ENCODE assay signal across 20 cellular contexts in the genomic region with DNA sequence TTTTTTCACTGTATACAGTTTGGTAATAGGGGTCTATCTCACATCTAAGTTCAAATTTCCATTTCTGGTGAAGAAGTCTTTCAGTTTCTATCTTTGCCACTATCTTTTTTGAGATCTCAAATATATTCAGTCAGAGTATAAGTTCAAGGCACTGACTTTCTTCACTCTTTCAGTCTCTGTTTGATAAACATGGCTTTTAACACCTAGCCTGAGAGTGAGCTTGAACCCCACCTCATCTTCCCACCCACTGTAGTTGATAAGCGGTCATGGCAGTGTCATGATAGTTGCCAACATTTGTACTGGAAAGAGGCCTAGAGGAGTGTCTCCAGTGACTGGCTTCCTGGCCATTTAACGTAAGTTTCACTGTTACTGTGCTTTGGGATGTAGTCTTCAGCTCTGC. TPM values are rescaled to one million over a fixed set of nuclear protein-coding genes. Genes with fewer than 3 reads are reported as not detected.
DNase-seq lines count a peak whose midpoint lies in the region; ATAC-seq and TF ChIP-seq lines count a peak whose summit lies in the region.
"Had no signal": no experiment of that assay in that cellular context is flagged by ENCODE, and none has a peak within 500 bp of the region (broad histone marks: within the 10 kb centered on the region; RNA-seq: fewer than 3 reads in every experiment).

No MANE protein-coding gene starts in this region.

- no peak overlapping the region for H3K4me3 Mint-ChIP-seq in activated naive CD8-positive, alpha-beta T cell treated with anti-CD3 and anti-CD28 coated beads, Interleukin-2, amount 50 U/mL, for 24 hours
- H3K4me3 Mint-ChIP-seq: CD4-positive, alpha-beta memory T cell; nephron progenitor cell had no signal

- no peaks in the 10 kb centered on the region for H3K36me3 Mint-ChIP-seq in activated naive CD8-positive, alpha-beta T cell treated with anti-CD3 and anti-CD28 coated beads, Interleukin-2, amount 50 U/mL, for 24 hours (ENCODE audit: low read depth)
- H3K36me3 Mint-ChIP-seq: CD4-positive, alpha-beta memory T cell had no signal

- peaks cover 13% of the 10 kb centered on the region for H3K4me1 Mint-ChIP-seq in activated naive CD8-positive, alpha-beta T cell treated with anti-CD3 and anti-CD28 coated beads, Interleukin-2, amount 50 U/mL, for 24 hours

- no peaks in the 10 kb centered on the region for H3K27me3 Mint-ChIP-seq in activated naive CD8-positive, alpha-beta T cell treated with anti-CD3 and anti-CD28 coated beads, Interleukin-2, amount 50 U/mL, for 24 hours
- H3K27me3 Mint-ChIP-seq: CD4-positive, alpha-beta memory T cell had no signal

- in situ Hi-C loops in GM13976 (cut with MboI; ENCODE audit: low sequenced_read_pairs, unreplicated experiment) = no loop called here

- peak overlapping the region; percentile 14 for H3K27ac Mint-ChIP-seq in activated naive CD8-positive, alpha-beta T cell treated with anti-CD3 and anti-CD28 coated beads, Interleukin-2, amount 50 U/mL, for 24 hours

- no peak for TF ChIP-seq CTCF in GM13976 (IDR thresholded peaks at IDR 0.05; ENCODE audit: borderline replicate concordance, control extremely low read depth, extremely low read depth, insufficient read depth, missing control alignments)

- peak; percentile 22 for DNase-seq in activated CD4-positive, alpha-beta T cell treated with anti-CD3 and anti-CD28 coated beads for 48 hours
- no peak for DNase-seq in activated CD4-positive, alpha-beta T cell treated with anti-CD3 and anti-CD28 coated beads for 4 hours
- DNase-seq in HT-29 (ENCODE audit: low spot score) = peak; percentile 26
- DNase-seq in activated naive CD8-positive, alpha-beta T cell treated with anti-CD3 and anti-CD28 coated beads, Interleukin-2, amount 50 U/mL, for 24 hours = no peak
- no peak for DNase-seq in stimulated activated naive CD8-positive, alpha-beta T cell treated with anti-CD3 and anti-CD28 coated beads, Interleukin-15, Interleukin-2, amounts not matched to agents 100 U/mL and 50 U/mL, for 24 hours
- DNase-seq in mucosa of gallbladder (ENCODE audit: low spot score) = no peak
- no peak for DNase-seq in GM13976 (ENCODE audit: low spot score)
- DNase-seq: activated CD8-positive, alpha-beta memory T cell treated with anti-CD3 and anti-CD28 coated beads, Interleukin-2, amount 50 U/mL, for 48 hours; aorta; CD4-positive, alpha-beta memory T cell; cortex of kidney; heart right ventricle; Kasumi-1; left cardiac atrium; NCI-H1694 treated with DMSO at 0.1 percent for 48 hours; nephron progenitor cell; Right ventricle myocardium superior; stimulated activated CD4-positive, alpha-beta T cell treated with anti-CD3 and anti-CD28 coated beads, Interleukin-2, amount 100 ng/mL, for 48 hours had no signal

- H3K9me3 Mint-ChIP-seq in activated naive CD8-positive, alpha-beta T cell treated with anti-CD3 and anti-CD28 coated beads, Interleukin-2, amount 50 U/mL, for 24 hours = no peaks in the 10 kb centered on the region
- H3K9me3 Mint-ChIP-seq: CD4-positive, alpha-beta memory T cell; nephron progenitor cell had no signal

- peak; percentile 93 for ATAC-seq in activated naive CD8-positive, alpha-beta T cell treated with anti-CD3 and anti-CD28 coated beads, Interleukin-2, amount 50 U/mL, for 24 hours
- peak; percentile 85 for ATAC-seq in stimulated activated naive CD8-positive, alpha-beta T cell treated with anti-CD3 and anti-CD28 coated beads, Interleukin-15, Interleukin-2, amounts not matched to agents 100 U/mL and 50 U/mL, for 24 hours
- ATAC-seq in HG03196 (IDR thresholded peaks at IDR 0.05; ENCODE audit: unreplicated experiment) = no peak
- ATAC-seq: heart right ventricle, left cardiac atrium had no signal

RNA-seq across cellular contexts. Expression of gene AGR3, which starts 41.2 kb away (rescaled TPM):
- total RNA-seq in HT-29 (2014; rRNA removed; shearing (Covaris generic)) = 6.2 and 17.9 TPM in 2 replicates
- total RNA-seq in mucosa of gallbladder = 50.9 TPM
- total RNA-seq: aorta; CD4-positive, alpha-beta memory T cell; heart right ventricle; left cardiac atrium; right atrium auricular region; Right ventricle myocardium superior had no signal

Comparison
In these comparisons a context has a peak if more than half of its experiments do, and no peak if none do; other contexts are left out.
1. DNase-seq: peak in activated CD4-positive, alpha-beta T cell treated with anti-CD3 and anti-CD28 coated beads for 48 hours (single experiment) and HT-29 (single experiment); none in activated CD4-positive, alpha-beta T cell treated with anti-CD3 and anti-CD28 coated beads for 4 hours (0 of 2), activated naive CD8-positive, alpha-beta T cell treated with anti-CD3 and anti-CD28 coated beads, Interleukin-2, amount 50 U/mL, for 24 hours (single experiment), stimulated activated naive CD8-positive, alpha-beta T cell treated with anti-CD3 and anti-CD28 coated beads, Interleukin-15, Interleukin-2, amounts not matched to agents 100 U/mL and 50 U/mL, for 24 hours (single experiment), mucosa of gallbladder (single experiment) and GM13976 (single experiment).